8 cellular contexts compared by ENCODE assay signal in the genomic region with DNA sequence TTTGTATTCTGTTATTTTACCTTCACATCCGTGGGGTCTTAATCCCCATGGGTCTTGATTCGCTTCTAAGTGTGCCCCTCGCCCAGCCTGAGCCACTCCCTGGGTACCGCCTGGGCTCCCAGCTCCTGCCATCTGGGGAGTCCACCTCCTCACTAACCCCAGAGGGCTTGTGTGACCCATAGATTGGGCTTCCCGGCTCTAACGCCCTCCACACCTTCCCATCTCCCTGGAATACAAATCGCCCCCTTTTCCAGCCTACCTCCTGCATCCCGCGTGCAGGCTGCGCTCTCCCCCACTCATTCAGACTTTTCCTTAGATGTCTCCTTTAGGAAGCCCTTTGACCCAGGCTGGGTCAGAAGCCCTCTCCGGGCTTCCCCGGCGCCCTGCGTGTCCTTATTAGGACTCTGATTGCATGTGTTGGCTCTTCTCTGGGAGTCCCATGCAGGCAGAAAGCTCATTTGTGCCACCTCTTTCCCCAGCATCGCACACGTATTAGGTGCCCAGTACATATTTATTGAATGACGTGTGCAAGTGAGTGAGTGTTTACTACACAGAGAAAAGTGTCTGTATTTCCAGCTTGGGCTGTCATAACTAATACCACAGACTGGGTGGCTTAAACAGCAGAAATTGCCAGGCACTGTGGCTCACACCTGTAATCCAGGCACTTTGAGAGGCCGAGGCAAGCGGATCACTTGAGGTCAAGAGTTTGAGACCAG. TPM values are rescaled to one million over a fixed set of nuclear protein-coding genes. Genes with fewer than 3 reads are reported as not detected.
DNase-seq lines count a peak whose midpoint lies in the region; ATAC-seq and TF ChIP-seq lines count a peak whose summit lies in the region.

No MANE protein-coding gene starts in this region.

- no peak for ATAC-seq in GM19351 (IDR thresholded peaks at IDR 0.05; ENCODE audit: unreplicated experiment)

- H3F3A ChIP-seq in GM23248 (ENCODE audit: insufficient read depth), result peaks cover 8% of the 10 kb centered on the region

- H4K20me1 ChIP-seq in GM23248 (ENCODE audit: insufficient read depth), result no peaks in the 10 kb centered on the region
- H4K20me1 ChIP-seq in fibroblast of lung (ENCODE audit: control insufficient read depth, extremely low read depth, insufficient read depth, low read length), result no peaks in the 10 kb centered on the region

- H3K9me2 ChIP-seq in GM23248 (ENCODE audit: insufficient read depth), result no peaks in the 10 kb centered on the region

- H3K4me1 ChIP-seq in GM23248 (ENCODE audit: insufficient read depth) (peaks cover 4% of the 10 kb centered on the region; the same call in 1 of the 2 replicates), SJCRH30 (no peaks in the 10 kb centered on the region), fibroblast of lung (ENCODE audit: control insufficient read depth, extremely low read depth, insufficient read depth, low read length) (no peaks in the 10 kb centered on the region)

- H3K4me3 ChIP-seq in GM23248 (peak overlapping the region; percentile 80), SJCRH30 (peak overlapping the region; percentile 75), fibroblast of lung (replicated peaks in 1 of 4; ENCODE audit: control extremely low read depth in 1 of 4, insufficient read depth in 1 of 4, low read depth in 3 of 4, low read length in 4 of 4) (peak overlapping the region; percentile 73 to 94 (median 80))

- peak overlapping the region; percentile 77 for H3K4me2 ChIP-seq in GM23248 (ENCODE audit: unreplicated experiment)
- peak overlapping the region; percentile 92 for H3K4me2 ChIP-seq in fibroblast of lung (ENCODE audit: extremely low read depth, insufficient read depth, low read length)

- DNase-seq in GM23248, result peak; percentile 76
- no peak for DNase-seq in SJCRH30
- peak; percentile 8 to 48 for DNase-seq in fibroblast of lung (ENCODE audit: low read depth in 2 of 2)
- DNase-seq in renal cortical epithelial cell (ENCODE audit: low read depth), result peak; percentile 75
- no peak for DNase-seq in cortex of kidney (lab: John Stamatoyannopoulos, UW)
- DNase-seq in T1000 (lab: John Stamatoyannopoulos, UW), result no peak
- no peak for DNase-seq in middle frontal gyrus (ENCODE audit: extremely low spot score, low spot score)

- peak overlapping the region; percentile 89 for H2AFZ ChIP-seq in GM23248
- peak overlapping the region; percentile 79 for H2AFZ ChIP-seq in fibroblast of lung (ENCODE audit: low read length)

- H3K9me3 ChIP-seq in GM23248 (ENCODE audit: low read depth), result no peaks in the 10 kb centered on the region
- no peaks in the 10 kb centered on the region for H3K9me3 ChIP-seq in SJCRH30 (replicated peaks)
- no peaks in the 10 kb centered on the region for H3K9me3 ChIP-seq in fibroblast of lung (ENCODE audit: control insufficient read depth, insufficient read depth, low read depth, low read length)

- H3K27me3 ChIP-seq in GM23248 (replicated peaks; ENCODE audit: insufficient read depth), result no peaks in the 10 kb centered on the region
- H3K27me3 ChIP-seq in SJCRH30, result no peaks in the 10 kb centered on the region
- no peaks in the 10 kb centered on the region for H3K27me3 ChIP-seq in fibroblast of lung (ENCODE audit: control insufficient read depth, insufficient read depth, low read length)

- no peak for TF ChIP-seq CTCF in fibroblast of lung (conservative IDR thresholded peaks at IDR 0.05 in 1 of 2, IDR thresholded peaks at IDR 0.05 in 1 of 2; ENCODE audit: low read depth in 1 of 2, low read length in 2 of 2)

- peak overlapping the region; percentile 90 for H3K9ac ChIP-seq in GM23248
- H3K9ac ChIP-seq in fibroblast of lung (ENCODE audit: insufficient read depth, low read length), result peak overlapping the region; percentile 73

- no peaks in the 10 kb centered on the region for H3K36me3 ChIP-seq in GM23248 (ENCODE audit: low read depth)
- H3K36me3 ChIP-seq in SJCRH30, result no peaks in the 10 kb centered on the region
- H3K36me3 ChIP-seq in fibroblast of lung (ENCODE audit: control insufficient read depth, insufficient read depth, low read length), result peaks cover 2% of the 10 kb centered on the region

- in situ Hi-C loops in GM23248 (cut with MboI), result no loop called here

- H3K79me2 ChIP-seq in GM23248 (ENCODE audit: insufficient read depth) (peaks cover 22% of the 10 kb centered on the region), fibroblast of lung (ENCODE audit: control insufficient read depth, insufficient read depth, low read length) (peaks cover 4% of the 10 kb centered on the region)

- 11 to 13% methylated on average over 19 of the region's 19 CpGs for WGBS in GM23248 (ENCODE audit: low coverage in 1 of 2, low lambda C conversion rate in 2 of 2, missing lambda C conversion rate in 2 of 2), 2 experiments

- H3K27ac ChIP-seq in GM23248 (peak overlapping the region; percentile 77), SJCRH30 (peak overlapping the region; percentile 95), fibroblast of lung (ENCODE audit: insufficient read depth, low read length) (peak overlapping the region; percentile 96)

RNA-seq across cellular contexts. Expression of a gene that starts 0.8 kb away (rescaled TPM):
- 14.4 and 29.6 TPM in 2 replicates for total RNA-seq in GM23248 (2014; rRNA removed; shearing (Covaris generic))
- 125 and 130 TPM in 2 replicates for polyA plus RNA-seq in GM23248 (2016; fragmentation: Nextera tagmentation; extraction: Ambion mirVana)
- 106 and 111 TPM in 2 replicates for total RNA-seq in SJCRH30 (2014; rRNA removed; shearing (Covaris generic))
- 31.1 and 37.2 TPM in 2 replicates for total RNA-seq in fibroblast of lung
- 44.3 and 54.0 TPM in 2 replicates for polyA plus RNA-seq in fibroblast of lung
- polyA plus RNA-seq in fibroblast of lung (2012), result 90.0 and 127 TPM in 2 replicates
- polyA minus RNA-seq in fibroblast of lung (ENCODE audit: low replicate concordance), result 3.0 and 11.0 TPM in 2 replicates
- total RNA-seq in renal cortical epithelial cell, result 25.0 and 55.6 TPM in 2 replicates

RNA-seq across cellular contexts. Expression of a gene that starts 33.3 kb away (rescaled TPM):
- total RNA-seq in GM23248 (2014; rRNA removed; shearing (Covaris generic)), result not detected in 2 replicates
- polyA plus RNA-seq in GM23248 (2016; fragmentation: Nextera tagmentation; extraction: Ambion mirVana) (not detected in 2 replicates), fibroblast of lung (not detected in 2 replicates)
- not detected in 2 replicates for total RNA-seq in SJCRH30 (2014; rRNA removed; shearing (Covaris generic))
- total RNA-seq in fibroblast of lung (under 0.01 TPM in 2 replicates), renal cortical epithelial cell (0.30 TPM in 1 of 2 replicates, not detected in the other)
- polyA plus RNA-seq in fibroblast of lung (2012), result not detected in 2 replicates
- polyA minus RNA-seq in fibroblast of lung (ENCODE audit: low replicate concordance), result not detected in 2 replicates

Comparison
In these comparisons a context has a peak if more than half of its experiments do, and no peak if none do; other contexts are left out.
1. DNase-seq: peak in GM23248 (single experiment), fibroblast of lung (2 of 2) and renal cortical epithelial cell (single experiment); none in SJCRH30 (0 of 2), cortex of kidney (single experiment), T1000 (single experiment) and middle frontal gyrus (single experiment).
2. Peak in every context shown above with its lines, with median percentiles within 50 percentile points of each other: H3K27ac ChIP-seq and H3K4me3 ChIP-seq.